In genomic region chr1:182426442-182427430, GRCh38 we compare ENCODE assay signal across 13 cellular contexts. TPM values are rescaled to one million over a fixed set of nuclear protein-coding genes. Genes with fewer than 3 reads are reported as not detected.
DNase-seq lines count a peak whose midpoint lies in the region; ATAC-seq and TF ChIP-seq lines count a peak whose summit lies in the region.
"Had no signal": no experiment of that assay in that cellular context is flagged by ENCODE, and none has a peak within 500 bp of the region (broad histone marks: within the 10 kb centered on the region; RNA-seq: fewer than 3 reads in every experiment).

No MANE protein-coding gene starts in this region.

- no peaks in the 10 kb centered on the region for H3K36me3 ChIP-seq in MG63

- H3K4me3 ChIP-seq in GM12865 (ENCODE audit: low read depth, low read length) = peak overlapping the region; percentile 17
- H3K4me3 ChIP-seq in MG63 = no peak overlapping the region

- H3K9me3 ChIP-seq in MG63 = no peaks in the 10 kb centered on the region

- peak; percentile 92 for DNase-seq in GM12865 (ENCODE audit: low read depth)
- no peak for DNase-seq in MG63
- DNase-seq in DMS 273 treated with DMSO at 0.1 percent for 48 hours (lab: John Stamatoyannopoulos, UW) = no peak
- no peak for DNase-seq in NCI-H1694 treated with DMSO at 0.1 percent for 48 hours (lab: John Stamatoyannopoulos, UW)
- no peak for DNase-seq in NCI-H2196 treated with DMSO at 0.1 percent for 48 hours (lab: John Stamatoyannopoulos, UW; ENCODE audit: unreplicated experiment)
- DNase-seq: NCI-H187 treated with DMSO at 0.1 percent for 48 hours, RPMI8226 had no signal

- H3K27me3 ChIP-seq in MG63 = peaks cover 6% of the 10 kb centered on the region

- TF ChIP-seq CTCF in GM12865 (IDR thresholded peaks at IDR 0.05; ENCODE audit: insufficient read depth, low read depth, low read length, missing control alignments) = no peak

- ATAC-seq in GM19324 (IDR thresholded peaks at IDR 0.05; ENCODE audit: low FRiP score, unreplicated experiment) (peak; percentile 68), HG02678 (IDR thresholded peaks at IDR 0.05; ENCODE audit: unreplicated experiment) (peak; percentile 80), HG03442 (IDR thresholded peaks at IDR 0.05; ENCODE audit: unreplicated experiment) (peak; percentile 68)

RNA-seq across cellular contexts. Expression of gene RGSL1, which starts 23.2 kb away (rescaled TPM):
- total RNA-seq in MG63 (2014; rRNA removed; shearing (Covaris generic); ENCODE audit: low replicate concordance) = not detected in 2 replicates
- total RNA-seq: chondrocyte, lower leg skin, pulmonary artery endothelial cell had no signal

RNA-seq across cellular contexts. Expression of gene TEDDM1, which starts 26.3 kb away (rescaled TPM):
- total RNA-seq in MG63 (2014; rRNA removed; shearing (Covaris generic); ENCODE audit: low replicate concordance) = not detected in 2 replicates
- total RNA-seq: chondrocyte, lower leg skin, pulmonary artery endothelial cell had no signal

RNA-seq across cellular contexts. Expression of gene GLUL, which starts 35.1 kb away (rescaled TPM):
- total RNA-seq in MG63 (2014; rRNA removed; shearing (Covaris generic); ENCODE audit: low replicate concordance) = 158 and 173 TPM in 2 replicates
